8 cellular contexts compared by ENCODE assay signal in the genomic region with DNA sequence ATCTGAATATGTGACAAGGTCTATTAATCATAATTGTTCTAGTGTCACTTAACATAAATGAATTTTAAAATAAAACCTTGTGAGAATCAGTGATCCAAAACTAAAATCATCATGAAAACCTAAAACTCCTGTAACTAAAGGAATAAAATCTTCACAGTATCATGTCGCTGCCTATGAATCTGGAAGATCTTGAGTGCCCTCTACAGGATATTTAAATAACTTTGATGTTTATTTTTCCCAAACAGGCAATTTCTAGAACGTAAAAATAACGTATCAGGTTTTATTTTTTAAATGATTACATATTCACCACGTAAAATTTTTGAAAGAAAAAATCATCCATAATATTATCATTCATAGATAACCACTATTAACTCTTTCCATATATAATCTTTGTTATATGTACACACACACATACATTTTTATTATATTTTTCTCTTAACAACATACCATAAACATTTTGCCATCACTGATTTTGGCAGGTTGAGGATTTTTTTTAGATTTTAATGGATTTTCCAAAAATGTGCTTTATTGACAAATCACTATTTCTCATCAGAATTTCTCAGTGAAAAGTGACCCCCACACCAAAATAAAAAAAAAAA.
A peak's percentile ranks its signal among the peaks of the same experiment; 100 is the strongest.
DNase-seq lines count a peak whose midpoint lies in the region; ATAC-seq and TF ChIP-seq lines count a peak whose summit lies in the region.

No MANE protein-coding gene starts in this region.

- no peak overlapping the region for H3K4me3 Mint-ChIP-seq in mesothelial cell of epicardium

- TF ChIP-seq CTCF in cardiac fibroblast (IDR thresholded peaks at IDR 0.05; ENCODE audit: low read depth, low read length) (peak; percentile 28), mesothelial cell of epicardium (IDR thresholded peaks at IDR 0.05; ENCODE audit: unreplicated experiment) (peak; percentile 75)

- DNase-seq in AG20443 (ENCODE audit: low spot score), result peak; percentile 34
- peak; percentile 42 for DNase-seq in NCI-H2171 treated with DMSO at 0.1 percent for 48 hours (lab: John Stamatoyannopoulos, UW)
- peak; percentile 54 to 66 for DNase-seq in cardiac fibroblast (ENCODE audit: low read depth in 2 of 2)
- DNase-seq in mesothelial cell of epicardium (ENCODE audit: low spot score in 2 of 2, unreplicated experiment in 2 of 2), result no peak
- no peak for DNase-seq in stimulated activated naive CD8-positive, alpha-beta T cell treated with anti-CD3 and anti-CD28 coated beads, Interleukin-15, Interleukin-2, amounts not matched to agents 100 U/mL and 50 U/mL, for 24 hours
- no peak for DNase-seq in UCSD-AML1 (lab: John Stamatoyannopoulos, UW; ENCODE audit: unreplicated experiment)
- DNase-seq in activated naive CD4-positive, alpha-beta T cell (lab: John Stamatoyannopoulos, UW), result no peak

- H3K36me3 Mint-ChIP-seq in mesothelial cell of epicardium, result no peaks in the 10 kb centered on the region

- H3K27ac Mint-ChIP-seq in mesothelial cell of epicardium, result no peak overlapping the region

- peaks cover 14% of the 10 kb centered on the region for H3K4me1 Mint-ChIP-seq in mesothelial cell of epicardium

- no peaks in the 10 kb centered on the region for H3K27me3 Mint-ChIP-seq in mesothelial cell of epicardium (ENCODE audit: low read depth)

- H3K4me3 ChIP-seq in cardiac fibroblast (replicated peaks in 1 of 2; ENCODE audit: low read depth in 2 of 2, low read length in 2 of 2), result no peak overlapping the region

- no peaks in the 10 kb centered on the region for H3K9me3 Mint-ChIP-seq in mesothelial cell of epicardium

- ATAC-seq in GM18511 (IDR thresholded peaks at IDR 0.05; ENCODE audit: unreplicated experiment), result peak; percentile 63
- ATAC-seq in stimulated activated naive CD8-positive, alpha-beta T cell treated with anti-CD3 and anti-CD28 coated beads, Interleukin-15, Interleukin-2, amounts not matched to agents 100 U/mL and 50 U/mL, for 24 hours, result no peak

Comparison
In these comparisons a context has a peak if more than half of its experiments do, and no peak if none do; other contexts are left out.
1. DNase-seq: peak in AG20443 (single experiment), NCI-H2171 treated with DMSO at 0.1 percent for 48 hours (single experiment) and cardiac fibroblast (2 of 2); none in mesothelial cell of epicardium (0 of 2), stimulated activated naive CD8-positive, alpha-beta T cell treated with anti-CD3 and anti-CD28 coated beads, Interleukin-15, Interleukin-2, amounts not matched to agents 100 U/mL and 50 U/mL, for 24 hours (single experiment), UCSD-AML1 (single experiment) and activated naive CD4-positive, alpha-beta T cell (0 of 4).